ENCODE assay signal across 15 cellular contexts in genomic region chr3:42638339-42638842, GRCh38. TPM values are rescaled to one million over a fixed set of nuclear protein-coding genes. Genes with fewer than 3 reads are reported as not detected.
DNase-seq lines count a peak whose midpoint lies in the region; FAIRE-seq and TF ChIP-seq lines count a peak whose summit lies in the region.
"Had no signal": no experiment of that assay in that cellular context is flagged by ENCODE, and none has a peak within 500 bp of the region (broad histone marks: within the 10 kb centered on the region; RNA-seq: fewer than 3 reads in every experiment).

No MANE protein-coding gene starts in this region.

- 48 to 64% methylated on average over 5 to 6 of the region's 6 CpGs for WGBS in transverse colon (ENCODE audit: low coverage in 1 of 2), 2 donors

- H3K9me3 Mint-ChIP-seq in T-helper 2 cell treated with Interferon-gamma antibody and Interleukin-4, amounts not matched to agents 5 μg/mL and 100 μg/mL, for 36 hours: no peaks in the 10 kb centered on the region

- H3K9me3 ChIP-seq in left ventricle myocardium inferior (replicated peaks) (no peaks in the 10 kb centered on the region), endothelial cell of umbilical vein (replicated peaks; ENCODE audit: control insufficient read depth, insufficient read depth, low read length) (no peaks in the 10 kb centered on the region), transverse colon (no peaks in the 10 kb centered on the region)
- H3K9me3 ChIP-seq: right atrium auricular region had no signal

- in situ Hi-C loops in transverse colon (cut with MboI; ENCODE audit: low pct_ligation_motif_present in 1 of 4, low pct_unique_long_range_greater_than_20kb in 1 of 4, low sequenced_read_pairs in 3 of 4): no loop called here

- H3K4me1 ChIP-seq in left ventricle myocardium inferior: peaks cover 22% of the 10 kb centered on the region
- H3K4me1 ChIP-seq in endothelial cell of umbilical vein (ENCODE audit: control insufficient read depth, extremely low read depth, insufficient read depth, low read length): no peaks in the 10 kb centered on the region
- H3K4me1 ChIP-seq in transverse colon: peaks cover 0 to 13% (median 0%) of the 10 kb centered on the region in 4 donors

- H3K27me3 Mint-ChIP-seq in T-helper 2 cell treated with Interferon-gamma antibody and Interleukin-4, amounts not matched to agents 5 μg/mL and 100 μg/mL, for 36 hours (ENCODE audit: low read depth): no peaks in the 10 kb centered on the region

- H3K27ac Mint-ChIP-seq in T-helper 2 cell treated with Interferon-gamma antibody and Interleukin-4, amounts not matched to agents 5 μg/mL and 100 μg/mL, for 36 hours: no peak overlapping the region

- DNase-seq in left ventricle myocardium inferior (no peak), cardiac septum (ENCODE audit: low spot score) (no peak), endothelial cell of umbilical vein (ENCODE audit: low read depth, low spot score) (no peak), transverse colon (no peak), germinal center (ENCODE audit: low spot score) (no peak), DMS153 (lab: John Stamatoyannopoulos, UW) (no peak), NCI-H2029 treated with DMSO at 0.1 percent for 48 hours (lab: John Stamatoyannopoulos, UW) (no peak)
- DNase-seq in T-helper 2 cell treated with Interferon-gamma antibody and Interleukin-4, amounts not matched to agents 5 μg/mL and 100 μg/mL, for 36 hours (ENCODE audit: low spot score): peak; percentile 70
- DNase-seq: activated CD8-positive, alpha-beta memory T cell treated with anti-CD3 and anti-CD28 coated beads for 24 hours; glutamatergic neuron; SHP77 treated with DMSO at 0.1 percent for 48 hours had no signal

- POLR2A ChIA-PET in endothelial cell of umbilical vein (lab: Charles Lee): no interaction called here

- CTCF ChIA-PET in endothelial cell of umbilical vein (lab: Charles Lee): no interaction called here

- no peak for FAIRE-seq in endothelial cell of umbilical vein (lab: Jason Lieb, UNC)
- FAIRE-seq: colon had no signal

- no peak overlapping the region for H3K4me3 Mint-ChIP-seq in T-helper 2 cell treated with Interferon-gamma antibody and Interleukin-4, amounts not matched to agents 5 μg/mL and 100 μg/mL, for 36 hours

- no peaks in the 10 kb centered on the region for H3K27me3 ChIP-seq in left ventricle myocardium inferior (ENCODE audit: low read depth)
- no peaks in the 10 kb centered on the region for H3K27me3 ChIP-seq in endothelial cell of umbilical vein (ENCODE audit: control insufficient read depth in 2 of 2, insufficient read depth in 2 of 2, low read length in 2 of 2)
- no peaks in the 10 kb centered on the region for H3K27me3 ChIP-seq in transverse colon
- H3K27me3 ChIP-seq: right atrium auricular region had no signal

- no peak overlapping the region for H3K9ac ChIP-seq in endothelial cell of umbilical vein (replicated peaks; ENCODE audit: extremely low read depth, insufficient read depth, low read length)

- intact Hi-C loops in left ventricle myocardium inferior (cut with micrococcal nuclease) (no loop called here), cardiac septum (cut with DNase I) (no loop called here), endothelial cell of umbilical vein (cut with micrococcal nuclease) (no loop called here), transverse colon (cut with DNase I; ENCODE audit: low total_unique reads) (no loop called here)

- H3K79me2 ChIP-seq in endothelial cell of umbilical vein (ENCODE audit: control insufficient read depth, insufficient read depth, low read length): peaks cover 23% of the 10 kb centered on the region

- no peak overlapping the region for H3K4me2 ChIP-seq in endothelial cell of umbilical vein (ENCODE audit: insufficient read depth, low read length)

- TF ChIP-seq CTCF in left ventricle myocardium inferior (IDR thresholded peaks at IDR 0.05; ENCODE audit: borderline replicate concordance): no peak
- TF ChIP-seq CTCF in endothelial cell of umbilical vein (IDR thresholded peaks at IDR 0.05; ENCODE audit: extremely low read depth in 1 of 2, insufficient read depth in 1 of 2, low read depth in 1 of 2, low read length in 2 of 2): no peak
- no peak for TF ChIP-seq CTCF in transverse colon (IDR thresholded peaks at IDR 0.05)

- no peak for TF ChIP-seq EP300 in transverse colon (IDR thresholded peaks at IDR 0.05; ENCODE audit: low read depth)

- no peaks in the 10 kb centered on the region for H4K20me1 ChIP-seq in endothelial cell of umbilical vein (replicated peaks; ENCODE audit: control insufficient read depth, extremely low read depth, insufficient read depth, low read length)

- no peak overlapping the region for H2AFZ ChIP-seq in endothelial cell of umbilical vein (ENCODE audit: low read depth, low read length)

- H3K4me3 ChIP-seq in left ventricle myocardium inferior (no peak overlapping the region), endothelial cell of umbilical vein (replicated peaks in 1 of 3; ENCODE audit: insufficient read depth in 1 of 3, low read depth in 1 of 3, low read length in 3 of 3) (no peak overlapping the region), transverse colon (no peak overlapping the region)
- H3K4me3 ChIP-seq: right atrium auricular region had no signal

- no peaks in the 10 kb centered on the region for H3K9me1 ChIP-seq in endothelial cell of umbilical vein (replicated peaks; ENCODE audit: control insufficient read depth, extremely low read depth, insufficient read depth, low read length)

- peaks cover 12% of the 10 kb centered on the region for H3K4me1 Mint-ChIP-seq in T-helper 2 cell treated with Interferon-gamma antibody and Interleukin-4, amounts not matched to agents 5 μg/mL and 100 μg/mL, for 36 hours (ENCODE audit: low read depth)

- dilution Hi-C loops in endothelial cell of umbilical vein (cut with MboI; ENCODE audit: extremely low pct_ligation_motif_present, low sequenced_read_pairs): no loop called here

- peaks cover 98% of the 10 kb centered on the region for H3K36me3 ChIP-seq in left ventricle myocardium inferior
- peaks cover 34 to 57% of the 10 kb centered on the region in 2 experiments for H3K36me3 ChIP-seq in endothelial cell of umbilical vein (ENCODE audit: control insufficient read depth in 2 of 2, extremely low read depth in 1 of 2, insufficient read depth in 2 of 2, low read length in 2 of 2)
- H3K36me3 ChIP-seq in transverse colon: peaks cover 0 to 79% (median 39%) of the 10 kb centered on the region in 4 donors

- BruUV-seq in endothelial cell of umbilical vein (replicated peaks; lab: Mats Ljungman, UMichigan): TSS peak; percentile 20

- H3K36me3 Mint-ChIP-seq in T-helper 2 cell treated with Interferon-gamma antibody and Interleukin-4, amounts not matched to agents 5 μg/mL and 100 μg/mL, for 36 hours (ENCODE audit: low read depth): peaks cover 36% of the 10 kb centered on the region

- TF ChIP-seq POLR2A in endothelial cell of umbilical vein (IDR thresholded peaks at IDR 0.05; ENCODE audit: low read depth, low read length) (no peak), transverse colon (IDR thresholded peaks at IDR 0.05) (no peak)

- H3K27ac ChIP-seq in left ventricle myocardium inferior (replicated peaks): peak overlapping the region; percentile 0
- H3K27ac ChIP-seq in endothelial cell of umbilical vein (ENCODE audit: insufficient read depth, low read depth, low read length): no peak overlapping the region
- H3K27ac ChIP-seq in transverse colon: peak overlapping the region; percentile 9 to 49 (median 28)
- H3K27ac ChIP-seq: right atrium auricular region had no signal

RNA-seq across cellular contexts. Expression of gene ZBTB47, which starts 15.1 kb away (rescaled TPM):
- total RNA-seq in left ventricle myocardium inferior: 118 TPM
- 202 TPM for total RNA-seq in cardiac septum
- 13.0 and 14.5 TPM in 2 replicates for total RNA-seq in endothelial cell of umbilical vein
- 10.6 and 13.2 TPM in 2 replicates for polyA plus RNA-seq in endothelial cell of umbilical vein
- 7.2 and 9.3 TPM in 2 replicates for polyA plus RNA-seq in endothelial cell of umbilical vein (2011; cell fraction: cytosol; rRNA removed)
- 13.6 and 17.0 TPM in 2 replicates for polyA plus RNA-seq in endothelial cell of umbilical vein (2011; cell fraction: nucleus; rRNA removed)
- 6.8 and 10.4 TPM in 2 replicates for polyA plus RNA-seq in endothelial cell of umbilical vein (2012)
- 13.2 and 16.9 TPM in 2 replicates for polyA minus RNA-seq in endothelial cell of umbilical vein
- polyA minus RNA-seq in endothelial cell of umbilical vein (2011; cell fraction: cytosol; rRNA and poly(A)+ RNA removed): 10.4 TPM
- polyA minus RNA-seq in endothelial cell of umbilical vein (2011; cell fraction: nucleus; rRNA and poly(A)+ RNA removed): 7.6 and 13.3 TPM in 2 replicates
- 10 to 100 TPM in 3 of 4 donors, 1 to 10 TPM in 1; 10.0 to 44.1 (median 19.7) TPM for total RNA-seq in transverse colon

RNA-seq across cellular contexts. Expression of gene NKTR, which starts 37.9 kb away (rescaled TPM):
- total RNA-seq in left ventricle myocardium inferior (20.0 TPM), cardiac septum (35.1 TPM), endothelial cell of umbilical vein (92.6 and 99.0 TPM in 2 replicates), transverse colon (100 to 1,000 TPM in 3 of 4 donors, 10 to 100 TPM in 1; 96.3 to 172 (median 133) TPM)
- polyA plus RNA-seq in endothelial cell of umbilical vein: 22.3 and 27.4 TPM in 2 replicates
- polyA plus RNA-seq in endothelial cell of umbilical vein (2011; cell fraction: cytosol; rRNA removed): 8.7 and 14.4 TPM in 2 replicates
- polyA plus RNA-seq in endothelial cell of umbilical vein (2011; cell fraction: nucleus; rRNA removed): 257 and 378 TPM in 2 replicates
- 35.0 and 49.7 TPM in 2 replicates for polyA plus RNA-seq in endothelial cell of umbilical vein (2012)
- polyA minus RNA-seq in endothelial cell of umbilical vein: 51.7 and 60.7 TPM in 2 replicates
- 23.9 TPM for polyA minus RNA-seq in endothelial cell of umbilical vein (2011; cell fraction: cytosol; rRNA and poly(A)+ RNA removed)
- 197 and 292 TPM in 2 replicates for polyA minus RNA-seq in endothelial cell of umbilical vein (2011; cell fraction: nucleus; rRNA and poly(A)+ RNA removed)

RNA-seq across cellular contexts. Expression of gene KLHL40, which starts 46.9 kb away (rescaled TPM):
- total RNA-seq in left ventricle myocardium inferior (0.22 TPM), cardiac septum (0.57 TPM), endothelial cell of umbilical vein (not detected in 2 replicates), transverse colon (under 1 TPM in 1 of 4 donors, not detected in 3; 0.27 TPM)
- polyA plus RNA-seq in endothelial cell of umbilical vein: not detected in 2 replicates
- polyA plus RNA-seq in endothelial cell of umbilical vein (2011; cell fraction: cytosol; rRNA removed): not detected in 2 replicates
- not detected in 2 replicates for polyA plus RNA-seq in endothelial cell of umbilical vein (2011; cell fraction: nucleus; rRNA removed)
- polyA plus RNA-seq in endothelial cell of umbilical vein (2012): not detected in 2 replicates
- not detected in 2 replicates for polyA minus RNA-seq in endothelial cell of umbilical vein
- polyA minus RNA-seq in endothelial cell of umbilical vein (2011; cell fraction: cytosol; rRNA and poly(A)+ RNA removed): not detected
- not detected in 2 replicates for polyA minus RNA-seq in endothelial cell of umbilical vein (2011; cell fraction: nucleus; rRNA and poly(A)+ RNA removed)
- total RNA-seq: mesenteric fat pad, NCI-H460 had no signal

RNA-seq across cellular contexts. Expression of gene SS18L2, which starts 47.7 kb away (rescaled TPM):
- 12.2 TPM for total RNA-seq in left ventricle myocardium inferior
- 9.6 TPM for total RNA-seq in cardiac septum
- total RNA-seq in endothelial cell of umbilical vein: 28.6 and 32.4 TPM in 2 replicates
- polyA plus RNA-seq in endothelial cell of umbilical vein: 14.5 and 20.3 TPM in 2 replicates
- 29.4 and 29.9 TPM in 2 replicates for polyA plus RNA-seq in endothelial cell of umbilical vein (2011; cell fraction: cytosol; rRNA removed)
- polyA plus RNA-seq in endothelial cell of umbilical vein (2011; cell fraction: nucleus; rRNA removed): 14.6 and 18.4 TPM in 2 replicates
- polyA plus RNA-seq in endothelial cell of umbilical vein (2012): 34.1 and 53.8 TPM in 2 replicates
- polyA minus RNA-seq in endothelial cell of umbilical vein: 11.7 and 19.5 TPM in 2 replicates
- 12.2 TPM for polyA minus RNA-seq in endothelial cell of umbilical vein (2011; cell fraction: cytosol; rRNA and poly(A)+ RNA removed)
- 3.1 and 7.0 TPM in 2 replicates for polyA minus RNA-seq in endothelial cell of umbilical vein (2011; cell fraction: nucleus; rRNA and poly(A)+ RNA removed)
- total RNA-seq in transverse colon: 10 to 100 TPM in 3 of 4 donors, 1 to 10 TPM in 1; 3.4 to 23.9 (median 15.8) TPM

RNA-seq across cellular contexts. Expression of gene SEC22C, which starts 56.6 kb away (rescaled TPM):
- total RNA-seq in left ventricle myocardium inferior (23.0 TPM), cardiac septum (31.5 TPM), endothelial cell of umbilical vein (60.7 and 61.9 TPM in 2 replicates), transverse colon (10 to 100 TPM; 22.7 to 66.3 (median 32.1) TPM)
- 32.9 and 43.9 TPM in 2 replicates for polyA plus RNA-seq in endothelial cell of umbilical vein
- polyA plus RNA-seq in endothelial cell of umbilical vein (2011; cell fraction: cytosol; rRNA removed): 36.5 and 37.4 TPM in 2 replicates
- 51.9 and 57.1 TPM in 2 replicates for polyA plus RNA-seq in endothelial cell of umbilical vein (2011; cell fraction: nucleus; rRNA removed)
- polyA plus RNA-seq in endothelial cell of umbilical vein (2012): 37.3 and 53.1 TPM in 2 replicates
- polyA minus RNA-seq in endothelial cell of umbilical vein: 44.7 and 50.3 TPM in 2 replicates
- 15.2 TPM for polyA minus RNA-seq in endothelial cell of umbilical vein (2011; cell fraction: cytosol; rRNA and poly(A)+ RNA removed)
- 24.0 and 24.3 TPM in 2 replicates for polyA minus RNA-seq in endothelial cell of umbilical vein (2011; cell fraction: nucleus; rRNA and poly(A)+ RNA removed)
